Comparison of ENCODE assay signal across 8 cellular contexts in genomic region chr9:131732636-131733340, GRCh38. TPM values are rescaled to one million over a fixed set of nuclear protein-coding genes. Genes with fewer than 3 reads are reported as not detected.
A peak's percentile ranks its signal among the peaks of the same experiment; 100 is the strongest.
DNase-seq lines count a peak whose midpoint lies in the region; ATAC-seq and TF ChIP-seq lines count a peak whose summit lies in the region.

No MANE protein-coding gene starts in this region.

- H3K4me1 Mint-ChIP-seq in central memory CD8-positive, alpha-beta T cell = peaks cover 82% of the 10 kb centered on the region

- H3K27ac Mint-ChIP-seq in central memory CD8-positive, alpha-beta T cell (ENCODE audit: low read depth) = peak overlapping the region; percentile 91

- H3K27me3 Mint-ChIP-seq in central memory CD8-positive, alpha-beta T cell = no peaks in the 10 kb centered on the region

- H3K36me3 Mint-ChIP-seq in central memory CD8-positive, alpha-beta T cell (ENCODE audit: insufficient read depth) = peaks cover 38% of the 10 kb centered on the region

- no peaks in the 10 kb centered on the region for H3K9me3 Mint-ChIP-seq in central memory CD8-positive, alpha-beta T cell

- ATAC-seq in central memory CD8-positive, alpha-beta T cell (replicated peaks; ENCODE audit: extremely low read depth, poor library complexity, severe bottlenecking) = peak; percentile 5
- ATAC-seq in sciatic nerve = peak; percentile 46
- no peak for ATAC-seq in HG02938 (IDR thresholded peaks at IDR 0.05; ENCODE audit: unreplicated experiment)

- intact Hi-C loops in sciatic nerve (cut with DNase I) = no loop called here

- peak overlapping the region; percentile 71 for H3K4me3 Mint-ChIP-seq in central memory CD8-positive, alpha-beta T cell

- DNase-seq in GM13976 (ENCODE audit: low spot score) (peak; percentile 67), NOMO-1 treated with dmso at 0.1 percent for 144 hours (lab: John Stamatoyannopoulos, UW; ENCODE audit: unreplicated experiment) (peak; percentile 84), sciatic nerve (ENCODE audit: low spot score) (no peak), SW 1271 (lab: John Stamatoyannopoulos, UW) (no peak), hippocampal formation (lab: John Stamatoyannopoulos, UW) (no peak), NCI-H345 (lab: John Stamatoyannopoulos, UW) (no peak)
- DNase-seq in central memory CD8-positive, alpha-beta T cell (ENCODE audit: low spot score in 2 of 2) = peak in 1 of 2 donors; percentile 41

- TF ChIP-seq CTCF in GM13976 (IDR thresholded peaks at IDR 0.05; ENCODE audit: borderline replicate concordance, control extremely low read depth, extremely low read depth, insufficient read depth, missing control alignments) = no peak

- in situ Hi-C loops in GM13976 (cut with MboI; ENCODE audit: low sequenced_read_pairs, unreplicated experiment) = loop anchor here (10.0 kb wide), 1 partner anchor 58 kb away; no protein-coding TSS in a partner anchor

RNA-seq across cellular contexts. Expression of gene RAPGEF1, which starts 7.1 kb away (rescaled TPM):
- total RNA-seq in sciatic nerve = 69.4 TPM

Comparison
In these comparisons a context has a peak if more than half of its experiments do, and no peak if none do; other contexts are left out.
1. DNase-seq: peak in GM13976 (single experiment) and NOMO-1 treated with dmso at 0.1 percent for 144 hours (single experiment); none in sciatic nerve (single experiment), SW 1271 (0 of 2), hippocampal formation (0 of 2) and NCI-H345 (single experiment).